22 cellular contexts compared by ENCODE assay signal in genomic region chr10:50855015-50855414, GRCh38. TPM values are rescaled to one million over a fixed set of nuclear protein-coding genes. Genes with fewer than 3 reads are reported as not detected.
A peak's percentile ranks its signal among the peaks of the same experiment; 100 is the strongest.
DNase-seq lines count a peak whose midpoint lies in the region; ATAC-seq and TF ChIP-seq lines count a peak whose summit lies in the region.
"Had no signal": no experiment of that assay in that cellular context is flagged by ENCODE, and none has a peak within 500 bp of the region (broad histone marks: within the 10 kb centered on the region; RNA-seq: fewer than 3 reads in every experiment).

No MANE protein-coding gene starts in this region.

- no peaks in the 10 kb centered on the region for H3K79me2 ChIP-seq in mammary epithelial cell (ENCODE audit: insufficient read depth, low read length)

- intact Hi-C loops in mammary epithelial cell (cut with micrococcal nuclease) (no loop called here), breast epithelium (cut with DNase I; ENCODE audit: low total_unique reads) (no loop called here), body of pancreas (cut with DNase I) (no loop called here)

- H3K9me3 ChIP-seq in mammary epithelial cell (replicated peaks; ENCODE audit: insufficient read depth, low read length) (no peaks in the 10 kb centered on the region), breast epithelium (no peaks in the 10 kb centered on the region), body of pancreas (no peaks in the 10 kb centered on the region)
- H3K9me3 ChIP-seq: BLaER1, HAP-1 had no signal

- H3K36me3 ChIP-seq in mammary epithelial cell (ENCODE audit: insufficient read depth, low read length) (no peaks in the 10 kb centered on the region), breast epithelium (no peaks in the 10 kb centered on the region), body of pancreas (replicated peaks in 1 of 2; ENCODE audit: insufficient read depth in 1 of 2, low read depth in 2 of 2) (no peaks in the 10 kb centered on the region)
- H3K36me3 ChIP-seq: BLaER1, HAP-1 had no signal

- peak; percentile 1 for DNase-seq in mammary epithelial cell
- DNase-seq in breast epithelium (ENCODE audit: low spot score in 2 of 2): no peak
- DNase-seq in NCI-H226: peak; percentile 42
- DNase-seq in body of pancreas: no peak
- DNase-seq in foreskin keratinocyte: peak; percentile 12 to 48
- no peak for DNase-seq in NCI-H2081 (lab: John Stamatoyannopoulos, UW)
- DNase-seq: Calu3; CD4-positive, alpha-beta memory T cell; DMS79 treated with DMSO at 0.1 percent for 48 hours; GM23248; IMR-90 had no signal

- dilution Hi-C loops in mammary epithelial cell (cut with HindIII; ENCODE audit: low sequenced_read_pairs): no loop called here

- H3K4me3 ChIP-seq in mammary epithelial cell (replicated peaks in 1 of 3; ENCODE audit: insufficient read depth in 1 of 3, low read depth in 2 of 3, low read length in 3 of 3): no peak overlapping the region
- no peak overlapping the region for H3K4me3 ChIP-seq in breast epithelium
- no peak overlapping the region for H3K4me3 ChIP-seq in body of pancreas
- H3K4me3 ChIP-seq: BLaER1, GM12878, GM23248, HAP-1 had no signal

- no peak overlapping the region for H2AFZ ChIP-seq in mammary epithelial cell (ENCODE audit: low read depth, low read length)
- H2AFZ ChIP-seq: GM23248 had no signal

- no TSS peak for BruUV-seq in mammary epithelial cell (replicated peaks; lab: Mats Ljungman, UMichigan)

- TF ChIP-seq POLR2A in breast epithelium (IDR thresholded peaks at IDR 0.05): no peak
- no peak for TF ChIP-seq POLR2A in body of pancreas (IDR thresholded peaks at IDR 0.05)

- no peaks in the 10 kb centered on the region for H4K20me1 ChIP-seq in mammary epithelial cell (ENCODE audit: insufficient read depth, low read length)
- H4K20me1 ChIP-seq: BLaER1 had no signal

- H3K27ac ChIP-seq in mammary epithelial cell (ENCODE audit: insufficient read depth, low read depth, low read length): no peak overlapping the region
- H3K27ac ChIP-seq in breast epithelium: no peak overlapping the region
- peak overlapping the region in 3 of 4 donors; percentile 25 to 64 (median 57) for H3K27ac ChIP-seq in body of pancreas
- no peak overlapping the region for H3K27ac ChIP-seq in foreskin keratinocyte
- H3K27ac ChIP-seq: 22Rv1, BLaER1, GM23248, HL-60 had no signal

- CTCF ChIA-PET in mammary epithelial cell (lab: Charles Lee; ENCODE audit: low non-redundant PET): interaction anchor here (0.6 kb wide), 1 partner anchor 26 kb away, joined by 4 read pairs; no protein-coding TSS in a partner anchor

- peaks cover 6% of the 10 kb centered on the region for H3K4me1 ChIP-seq in mammary epithelial cell (ENCODE audit: insufficient read depth, low read length)
- H3K4me1 ChIP-seq in breast epithelium: no peaks in the 10 kb centered on the region
- H3K4me1 ChIP-seq in body of pancreas: peaks cover 59% of the 10 kb centered on the region
- H3K4me1 ChIP-seq in foreskin keratinocyte: peaks cover 13% of the 10 kb centered on the region
- H3K4me1 ChIP-seq: BLaER1 had no signal

- TF ChIP-seq CTCF in mammary epithelial cell (conservative IDR thresholded peaks at IDR 0.05 in 1 of 2, IDR thresholded peaks at IDR 0.05 in 1 of 2; ENCODE audit: extremely low read depth in 1 of 2, insufficient read depth in 1 of 2, low read depth in 1 of 2, low read length in 2 of 2): no peak
- TF ChIP-seq CTCF in breast epithelium (IDR thresholded peaks at IDR 0.05): no peak
- TF ChIP-seq CTCF in body of pancreas (IDR thresholded peaks at IDR 0.05): no peak
- no peak for TF ChIP-seq CTCF in foreskin keratinocyte (conservative IDR thresholded peaks at IDR 0.05)

- ATAC-seq in body of pancreas: no peak
- peak; percentile 67 for ATAC-seq in foreskin keratinocyte
- ATAC-seq in GM21381 (IDR thresholded peaks at IDR 0.05; ENCODE audit: unreplicated experiment): no peak
- no peak for ATAC-seq in HG02588 (IDR thresholded peaks at IDR 0.05; ENCODE audit: unreplicated experiment)
- ATAC-seq: GM12878 had no signal

- H3K9ac ChIP-seq in mammary epithelial cell (ENCODE audit: insufficient read depth, low read length): no peak overlapping the region
- H3K9ac ChIP-seq: BLaER1, GM23248 had no signal

- no peak overlapping the region for H3K4me2 ChIP-seq in mammary epithelial cell (ENCODE audit: insufficient read depth, low read depth, low read length)
- H3K4me2 ChIP-seq: BLaER1 had no signal

- in situ Hi-C loops in mammary epithelial cell (cut with MboI; ENCODE audit: low sequenced_read_pairs in 2 of 2): no loop called here

- WGBS in mammary epithelial cell (ENCODE audit: low coverage, missing lambda C conversion rate): 83% methylated on average over 2 of the region's 2 CpGs
- WGBS in body of pancreas, 2 donors: 63 to 71% methylated on average over 2 of the region's 2 CpGs

- H3K27me3 ChIP-seq in mammary epithelial cell (ENCODE audit: insufficient read depth, low read length) (no peaks in the 10 kb centered on the region), breast epithelium (no peaks in the 10 kb centered on the region), body of pancreas (no peaks in the 10 kb centered on the region), foreskin keratinocyte (no peaks in the 10 kb centered on the region)
- H3K27me3 ChIP-seq: BLaER1 had no signal

RNA-seq across cellular contexts. Expression of gene A1CF, which starts 30.4 kb away (rescaled TPM):
- not detected for total RNA-seq in mammary epithelial cell
- polyA plus RNA-seq in mammary epithelial cell: not detected
- polyA minus RNA-seq in mammary epithelial cell: not detected
- under 1 TPM in 1 of 3 donors, not detected in 2; under 0.01 TPM for total RNA-seq in breast epithelium
- 10 to 100 TPM in 1 of 2 donors, 1 to 10 TPM in 1; 7.8 to 18.5 TPM for total RNA-seq in body of pancreas
- total RNA-seq in foreskin keratinocyte: not detected in 2 replicates
- polyA plus RNA-seq in foreskin keratinocyte: not detected in 2 replicates
- total RNA-seq: A673; Calu3; CD4-positive, alpha-beta memory T cell; GM23248; HT1080; IMR-90 had no signal
- polyA plus RNA-seq: AG04450; CD14-positive monocyte; CD4-positive, alpha-beta memory T cell; GM12878; GM23248; IMR-90 had no signal

Comparison
In these comparisons a context has a peak if more than half of its experiments do, and no peak if none do; other contexts are left out.
1. DNase-seq: peak in mammary epithelial cell (single experiment), NCI-H226 (single experiment) and foreskin keratinocyte (2 of 2); none in breast epithelium (0 of 2), body of pancreas (0 of 4) and NCI-H2081 (0 of 2).
2. H3K27ac ChIP-seq: peak in body of pancreas (3 of 4); none in mammary epithelial cell (single experiment), breast epithelium (0 of 2) and foreskin keratinocyte (single experiment).